Comparison of ENCODE assay signal across 13 cellular contexts in the genomic region with DNA sequence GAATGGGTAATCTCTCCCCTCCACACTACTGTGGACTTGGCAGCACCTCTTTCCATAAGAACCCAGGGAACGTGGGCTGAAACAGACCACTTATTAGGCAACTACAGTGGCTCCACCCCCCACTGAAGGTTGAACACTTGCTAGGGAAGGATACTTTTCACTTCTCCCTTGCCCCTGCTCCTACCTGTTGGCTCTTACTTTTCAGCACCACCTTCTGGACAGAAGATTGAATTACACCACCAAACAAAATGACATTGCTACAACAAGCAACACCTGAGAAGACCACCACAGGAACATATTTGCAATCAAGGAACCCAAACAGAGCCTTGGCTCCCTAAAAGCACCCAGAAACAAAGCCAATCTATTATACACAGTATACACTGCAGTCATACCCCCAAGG.
A peak's percentile ranks its signal among the peaks of the same experiment; 100 is the strongest.
DNase-seq lines count a peak whose midpoint lies in the region; ATAC-seq, FAIRE-seq and TF ChIP-seq lines count a peak whose summit lies in the region.
"Had no signal": no experiment of that assay in that cellular context is flagged by ENCODE, and none has a peak within 500 bp of the region (broad histone marks: within the 10 kb centered on the region; RNA-seq: fewer than 3 reads in every experiment).

No MANE protein-coding gene starts in this region.

- ATAC-seq in GM18868 (IDR thresholded peaks at IDR 0.05; ENCODE audit: unreplicated experiment) (peak; percentile 49), HG02798 (IDR thresholded peaks at IDR 0.05; ENCODE audit: poor library complexity, unreplicated experiment) (no peak)
- ATAC-seq: pancreas had no signal

- no peak overlapping the region for H3K27ac ChIP-seq in stomach
- H3K27ac ChIP-seq: pancreas, SK-N-MC, suprapubic skin had no signal

- no peak overlapping the region for H3K9ac ChIP-seq in NT2/D1 (ENCODE audit: insufficient read length, low read depth)

- H3K4me1 Mint-ChIP-seq in T-helper 2 cell treated with Interferon-gamma antibody and Interleukin-4, amounts not matched to agents 5 μg/mL and 100 μg/mL, for 36 hours (ENCODE audit: low read depth), result no peaks in the 10 kb centered on the region
- H3K4me1 Mint-ChIP-seq: central memory CD8-positive, alpha-beta T cell had no signal

- H3K9me3 ChIP-seq in NT2/D1 (ENCODE audit: insufficient read depth, low read length), result no peaks in the 10 kb centered on the region
- no peaks in the 10 kb centered on the region for H3K9me3 ChIP-seq in stomach
- H3K9me3 ChIP-seq: pancreas, suprapubic skin had no signal

- H3K4me1 ChIP-seq in NT2/D1 (ENCODE audit: insufficient read depth, insufficient read length) (no peaks in the 10 kb centered on the region), stomach (no peaks in the 10 kb centered on the region)
- H3K4me1 ChIP-seq: pancreas had no signal

- H3K4me3 Mint-ChIP-seq in T-helper 2 cell treated with Interferon-gamma antibody and Interleukin-4, amounts not matched to agents 5 μg/mL and 100 μg/mL, for 36 hours, result no peak overlapping the region
- H3K4me3 Mint-ChIP-seq: central memory CD8-positive, alpha-beta T cell had no signal

- H3K9me3 Mint-ChIP-seq in T-helper 2 cell treated with Interferon-gamma antibody and Interleukin-4, amounts not matched to agents 5 μg/mL and 100 μg/mL, for 36 hours, result no peaks in the 10 kb centered on the region
- H3K9me3 Mint-ChIP-seq: central memory CD8-positive, alpha-beta T cell had no signal

- no peak for TF ChIP-seq POLR2A in stomach (IDR thresholded peaks at IDR 0.05)

- H3K27ac Mint-ChIP-seq in T-helper 2 cell treated with Interferon-gamma antibody and Interleukin-4, amounts not matched to agents 5 μg/mL and 100 μg/mL, for 36 hours, result no peak overlapping the region

- peaks cover 17% of the 10 kb centered on the region for H3K27me3 Mint-ChIP-seq in T-helper 2 cell treated with Interferon-gamma antibody and Interleukin-4, amounts not matched to agents 5 μg/mL and 100 μg/mL, for 36 hours (ENCODE audit: low read depth)

- no peak for TF ChIP-seq EP300 in stomach (IDR thresholded peaks at IDR 0.05)

- H3K27me3 ChIP-seq in NT2/D1 (ENCODE audit: insufficient read depth, insufficient read length), result no peaks in the 10 kb centered on the region
- no peaks in the 10 kb centered on the region for H3K27me3 ChIP-seq in stomach
- H3K27me3 ChIP-seq: pancreas, suprapubic skin had no signal

- H3K36me3 Mint-ChIP-seq in T-helper 2 cell treated with Interferon-gamma antibody and Interleukin-4, amounts not matched to agents 5 μg/mL and 100 μg/mL, for 36 hours (ENCODE audit: low read depth), result no peaks in the 10 kb centered on the region

- DNase-seq in 8988T, result peak; percentile 10
- peak; percentile 11 for DNase-seq in NT2/D1 (ENCODE audit: low read depth, low spot score)
- peak; percentile 25 for DNase-seq in fibroblast of pulmonary artery (ENCODE audit: low read depth)
- no peak for DNase-seq in urothelium cell line (ENCODE audit: low spot score)
- DNase-seq in T-helper 2 cell treated with Interferon-gamma antibody and Interleukin-4, amounts not matched to agents 5 μg/mL and 100 μg/mL, for 36 hours (ENCODE audit: low spot score), result no peak
- DNase-seq in stomach, result no peak
- DNase-seq: COR-L47, pancreas had no signal

- H3K36me3 ChIP-seq in NT2/D1 (ENCODE audit: insufficient read depth, insufficient read length, low read length), result no peaks in the 10 kb centered on the region
- no peaks in the 10 kb centered on the region for H3K36me3 ChIP-seq in stomach
- H3K36me3 ChIP-seq: pancreas, suprapubic skin had no signal

- TF ChIP-seq CTCF in fibroblast of pulmonary artery (IDR thresholded peaks at IDR 0.05; ENCODE audit: low read length, missing control alignments) (peak; percentile 46), stomach (IDR thresholded peaks at IDR 0.05) (no peak)

- intact Hi-C loops in stomach (cut with DNase I; ENCODE audit: low total_unique reads), result no loop called here

- no peak for FAIRE-seq in urothelium cell line (lab: Jason Lieb, UNC)
- FAIRE-seq: pancreas had no signal

- 50 to 89% (median 62%) methylated on average over 1 of the region's 1 CpG for WGBS in stomach, 5 donors

- no peak overlapping the region for H3K4me3 ChIP-seq in NT2/D1 (ENCODE audit: insufficient read length, low read depth)
- H3K4me3 ChIP-seq in fibroblast of pulmonary artery (replicated peaks; ENCODE audit: low read depth, low read length), result no peak overlapping the region
- no peak overlapping the region for H3K4me3 ChIP-seq in stomach
- H3K4me3 ChIP-seq: pancreas, SK-N-MC, suprapubic skin had no signal

Comparison
In these comparisons a context has a peak if more than half of its experiments do, and no peak if none do; other contexts are left out.
1. DNase-seq: peak in 8988T (single experiment), NT2/D1 (single experiment) and fibroblast of pulmonary artery (single experiment); none in urothelium cell line (single experiment), T-helper 2 cell treated with Interferon-gamma antibody and Interleukin-4, amounts not matched to agents 5 μg/mL and 100 μg/mL, for 36 hours (single experiment) and stomach (single experiment).